ENCODE assay signal across 32 cellular contexts in the genomic region with DNA sequence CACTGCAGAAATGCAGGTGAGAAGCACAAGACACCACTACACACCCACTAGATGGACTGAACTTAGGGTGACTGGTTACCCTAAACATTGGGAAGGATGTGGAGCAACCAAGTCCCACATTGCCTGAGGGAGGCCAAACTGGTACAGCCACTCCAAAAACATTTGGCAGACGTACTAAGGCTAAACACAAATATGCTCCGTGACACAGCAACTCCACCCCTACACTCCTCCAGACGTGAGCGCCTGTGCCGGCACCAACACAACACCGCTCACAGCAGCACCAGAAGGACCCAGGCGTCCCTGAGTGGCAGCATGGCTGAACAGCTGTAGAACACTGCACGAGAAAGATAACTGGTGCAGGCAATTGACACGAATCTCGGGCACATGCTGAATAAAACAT. TPM values are rescaled to one million over a fixed set of nuclear protein-coding genes. Genes with fewer than 3 reads are reported as not detected.
DNase-seq lines count a peak whose midpoint lies in the region; ATAC-seq and TF ChIP-seq lines count a peak whose summit lies in the region.
"Had no signal": no experiment of that assay in that cellular context is flagged by ENCODE, and none has a peak within 500 bp of the region (broad histone marks: within the 10 kb centered on the region; RNA-seq: fewer than 3 reads in every experiment).

No MANE protein-coding gene starts in this region.

- H3K4me1 ChIP-seq in psoas muscle, result peaks cover 43% of the 10 kb centered on the region
- no peaks in the 10 kb centered on the region for H3K4me1 ChIP-seq in A673 (ENCODE audit: insufficient read depth, low read length, poor library complexity, severe bottlenecking)
- H3K4me1 ChIP-seq: neural progenitor cell had no signal

- peaks cover 0 to 1% (median 0%) of the 10 kb centered on the region in 7 donors for H3K9me3 Mint-ChIP-seq in CD14-positive monocyte
- H3K9me3 Mint-ChIP-seq: activated T-helper 1 cell treated with anti-CD3 and anti-CD28 coated beads, Interleukin-12 subunit alpha, Interleukin-12 subunit beta, Interleukin-2, Interleukin-4 antibody, amounts not matched to agents 30 ng/mL and 10 ng/mL and 1 ng/mL, durations not matched to agents 14 hours and 24 hours and 36 hours; neural progenitor cell; WTC11 had no signal

- no peaks in the 10 kb centered on the region for H3K27me3 ChIP-seq in psoas muscle (ENCODE audit: insufficient read depth in 3 of 3, low read length in 2 of 3)
- H3K27me3 ChIP-seq in A673 (replicated peaks; ENCODE audit: insufficient read depth, low read depth, low read length, poor library complexity), result no peaks in the 10 kb centered on the region
- H3K27me3 ChIP-seq: heart left ventricle, neural progenitor cell, stomach, tibial nerve had no signal

- H3K36me3 Mint-ChIP-seq in CD14-positive monocyte, result peaks cover 85 to 98% of the 10 kb centered on the region in 2 donors

- no peaks in the 10 kb centered on the region for H3K27me3 Mint-ChIP-seq in CD14-positive monocyte (ENCODE audit: low read depth in 3 of 3)
- H3K27me3 Mint-ChIP-seq: CD4-positive, CD25-positive, alpha-beta regulatory T cell had no signal

- H3K9me3 ChIP-seq in psoas muscle (no peaks in the 10 kb centered on the region), A673 (ENCODE audit: low read depth, low read length, poor library complexity, severe bottlenecking) (no peaks in the 10 kb centered on the region)
- H3K9me3 ChIP-seq: heart left ventricle, stomach, tibial nerve had no signal

- peaks cover 40% of the 10 kb centered on the region for H3K4me1 Mint-ChIP-seq in CD14-positive monocyte

- intact Hi-C loops in CD14-positive monocyte (cut with micrococcal nuclease) (loop anchor here in 1 of 2 donors (5.0 kb wide), 1 partner anchor 36 kb away; no protein-coding TSS in a partner anchor), psoas muscle (cut with DNase I) (no loop called here), A673 (cut with micrococcal nuclease; ENCODE audit: unreplicated experiment) (no loop called here)

- POLR2A ChIA-PET in A673 (lab: Charles Lee; ENCODE audit: low non-redundant PET), result no interaction called here

- H3K27ac ChIP-seq in VCaP, result peak overlapping the region; percentile 30; the same call in 1 of the 2 replicates
- H3K27ac ChIP-seq in psoas muscle, result peak overlapping the region; percentile 50
- no peak overlapping the region for H3K27ac ChIP-seq in A673 (ENCODE audit: low read depth, low read length, poor library complexity, severe bottlenecking)
- H3K27ac ChIP-seq: neural progenitor cell, tibial nerve had no signal

- WGBS in psoas muscle, 3 donors, result 57 to 65% (median 61%) methylated on average over 10 of the region's 10 CpGs

- DNase-seq in CD14-positive monocyte (ENCODE audit: low spot score) (no peak), islet precursor cell (peak; percentile 37), psoas muscle (no peak), A673 (ENCODE audit: low spot score) (no peak), hypothalamus (lab: John Stamatoyannopoulos, UW) (no peak), SHP77 (lab: John Stamatoyannopoulos, UW) (no peak)
- DNase-seq: activated CD8-positive, alpha-beta memory T cell treated with anti-CD3 and anti-CD28 coated beads, Interleukin-2, amount 50 U/mL, for 4 hours; activated naive CD4-positive, alpha-beta T cell treated with anti-CD3 and anti-CD28 coated beads, Interleukin-2, amount 50 U/mL, for 16 hours; amniotic stem cell; CD4-positive, CD25-positive, alpha-beta regulatory T cell; DMS 273 treated with DMSO at 0.1 percent for 48 hours; effector CD8-positive, alpha-beta T cell; EL; erythroblast; foreskin fibroblast; GOT3; Kasumi-1; mesendoderm; MV-4-11; NCI-H146; NCI-H2107; SHP77 treated with DMSO at 0.1 percent for 48 hours; stomach; SW 1271; T-helper 9 cell had no signal

- CTCF ChIA-PET in A673 (lab: Charles Lee), result no interaction called here

- peaks cover 3 to 83% of the 10 kb centered on the region in 2 donors for H3K36me3 ChIP-seq in psoas muscle (ENCODE audit: insufficient read depth in 1 of 2, low read depth in 1 of 2)
- peaks cover 76% of the 10 kb centered on the region for H3K36me3 ChIP-seq in A673 (ENCODE audit: insufficient read depth, low read length, poor library complexity, severe bottlenecking)
- H3K36me3 ChIP-seq: neural progenitor cell had no signal

- ATAC-seq in psoas muscle, result no peak
- ATAC-seq: WTC11 had no signal

- no TSS peak for BruUV-seq in A673 (replicated peaks; lab: Mats Ljungman, UMichigan)

- H3K27ac Mint-ChIP-seq in CD14-positive monocyte, result peak overlapping the region in 4 of 7 donors; percentile 6 to 53 (median 34)
- H3K27ac Mint-ChIP-seq: activated T-helper 1 cell treated with anti-CD3 and anti-CD28 coated beads, Interleukin-12 subunit alpha, Interleukin-12 subunit beta, Interleukin-2, Interleukin-4 antibody, amounts not matched to agents 30 ng/mL and 10 ng/mL and 1 ng/mL, durations not matched to agents 14 hours and 24 hours and 36 hours; neural progenitor cell; WTC11 had no signal

- H3K4me3 ChIP-seq in psoas muscle (no peak overlapping the region), A673 (ENCODE audit: low read depth, low read length, poor library complexity, severe bottlenecking) (no peak overlapping the region)
- H3K4me3 ChIP-seq: heart left ventricle, neural progenitor cell, skin epidermis, stomach, tibial nerve had no signal

- TF ChIP-seq CTCF in CD14-positive monocyte (IDR thresholded peaks at IDR 0.05) (no peak), VCaP (conservative IDR thresholded peaks at IDR 0.05) (no peak), psoas muscle (IDR thresholded peaks at IDR 0.05) (no peak), A673 (conservative IDR thresholded peaks at IDR 0.05; ENCODE audit: low read depth, low read length) (no peak)

- no peak overlapping the region for H3K4me3 Mint-ChIP-seq in CD14-positive monocyte
- H3K4me3 Mint-ChIP-seq: activated T-helper 1 cell treated with anti-CD3 and anti-CD28 coated beads, Interleukin-12 subunit alpha, Interleukin-12 subunit beta, Interleukin-2, Interleukin-4 antibody, amounts not matched to agents 30 ng/mL and 10 ng/mL and 1 ng/mL, durations not matched to agents 14 hours and 24 hours and 36 hours; CD4-positive, CD25-positive, alpha-beta regulatory T cell; neural progenitor cell; WTC11 had no signal

RNA-seq across cellular contexts. Expression of gene PTTG1IP, which starts 14.7 kb away (rescaled TPM):
- 100 to 1,000 TPM; 206 to 238 TPM for polyA plus RNA-seq in CD14-positive monocyte
- 10 to 100 TPM; 49.6 to 72.1 (median 66.5) TPM for total RNA-seq in psoas muscle
- polyA plus RNA-seq in psoas muscle, result 100 to 1,000 TPM in 1 of 3 donors, 10 to 100 TPM in 2; 57.1 to 108 (median 69.3) TPM
- total RNA-seq in A673 (2021), result 216 and 217 TPM in 2 replicates

RNA-seq across cellular contexts. Expression of gene SUMO3, which starts 40.9 kb away (rescaled TPM):
- polyA plus RNA-seq in CD14-positive monocyte (100 to 1,000 TPM; 109 to 112 TPM), psoas muscle (10 to 100 TPM; 38.6 to 86.6 (median 58.7) TPM)
- total RNA-seq in psoas muscle (10 to 100 TPM; 50.2 to 78.7 (median 65.6) TPM), A673 (2021) (124 and 132 TPM in 2 replicates)

RNA-seq across cellular contexts. Expression of gene UBE2G2, which starts 57.2 kb away (rescaled TPM):
- polyA plus RNA-seq in CD14-positive monocyte (10 to 100 TPM; 22.5 to 31.0 TPM), psoas muscle (10 to 100 TPM; 39.0 to 72.8 (median 55.3) TPM)
- total RNA-seq in psoas muscle (10 to 100 TPM; 64.9 to 93.8 (median 81.7) TPM), A673 (2021) (204 and 212 TPM in 2 replicates)
